ENCODE assay signal across 8 cellular contexts in genomic region chr2:226792155-226792871, GRCh38. TPM values are rescaled to one million over a fixed set of nuclear protein-coding genes. Genes with fewer than 3 reads are reported as not detected.
DNase-seq lines count a peak whose midpoint lies in the region; ATAC-seq and TF ChIP-seq lines count a peak whose summit lies in the region.

No MANE protein-coding gene starts in this region.

- H3K9me3 Mint-ChIP-seq in endothelial cell (ENCODE audit: unreplicated experiment) = no peaks in the 10 kb centered on the region
- H3K9me3 Mint-ChIP-seq in osteocyte (ENCODE audit: unreplicated experiment) = no peaks in the 10 kb centered on the region

- peak; percentile 46 for DNase-seq in DMS 273 (lab: John Stamatoyannopoulos, UW; ENCODE audit: unreplicated experiment)
- no peak for DNase-seq in DMS 273 treated with DMSO at 0.1 percent for 48 hours (lab: John Stamatoyannopoulos, UW)
- DNase-seq in OCI-LY7 (ENCODE audit: low spot score) = peak; percentile 44
- DNase-seq in endothelial cell (ENCODE audit: low spot score) = no peak
- no peak for DNase-seq in osteocyte (ENCODE audit: extremely low spot score, unreplicated experiment)
- no peak for DNase-seq in hippocampal formation (lab: John Stamatoyannopoulos, UW)

- BruUV-seq in OCI-LY7 (replicated peaks; lab: Mats Ljungman, UMichigan) = TSS peak; percentile 86

- H3K4me1 ChIP-seq in OCI-LY7 (ENCODE audit: insufficient read depth, low read length, poor library complexity, severe bottlenecking) = peaks cover 58% of the 10 kb centered on the region

- H3K27ac ChIP-seq in OCI-LY7 (ENCODE audit: low read depth, low read length, poor library complexity, severe bottlenecking) = peak overlapping the region; percentile 79

- H3K9me2 ChIP-seq in OCI-LY7 (ENCODE audit: insufficient read depth, low read length) = no peaks in the 10 kb centered on the region

- no peaks in the 10 kb centered on the region; the same call in 1 of the 2 replicates for H3K9me3 ChIP-seq in OCI-LY7 (ENCODE audit: low read length)

- TF ChIP-seq CTCF in OCI-LY7 (conservative IDR thresholded peaks at IDR 0.05; ENCODE audit: low read length) (no peak), endothelial cell (IDR thresholded peaks at IDR 0.05; ENCODE audit: unreplicated experiment) (no peak), osteocyte (IDR thresholded peaks at IDR 0.05) (no peak)

- peak overlapping the region; percentile 74 for H3K4me3 Mint-ChIP-seq in endothelial cell (ENCODE audit: unreplicated experiment)
- H3K4me3 Mint-ChIP-seq in osteocyte (ENCODE audit: unreplicated experiment) = peak overlapping the region; percentile 72

- intact Hi-C loops in OCI-LY7 (cut with micrococcal nuclease; ENCODE audit: unreplicated experiment) = loop anchor here (10.0 kb wide), 1 partner anchor 1518 kb away; no protein-coding TSS in a partner anchor

- peaks cover 93% of the 10 kb centered on the region for H3K79me2 ChIP-seq in OCI-LY7 (ENCODE audit: insufficient read depth, low read depth, low read length)

- POLR2A ChIA-PET in OCI-LY7 (lab: Charles Lee) = interaction anchor here (0.7 to 10.5 kb wide), 8 partner anchors 8 to 211 kb away, joined by 3 to 122 read pairs (median 3); no protein-coding TSS in a partner anchor

- H3K27ac Mint-ChIP-seq in endothelial cell (ENCODE audit: unreplicated experiment) (peak overlapping the region; percentile 69), osteocyte (ENCODE audit: unreplicated experiment) (peak overlapping the region; percentile 88)

- H3K27me3 Mint-ChIP-seq in endothelial cell (ENCODE audit: unreplicated experiment) (peaks cover 4% of the 10 kb centered on the region), osteocyte (ENCODE audit: unreplicated experiment) (no peaks in the 10 kb centered on the region)

- CTCF ChIA-PET in OCI-LY7 (lab: Charles Lee; ENCODE audit: unreplicated experiment) = interaction anchor here (0.9 to 1.2 kb wide), 2 partner anchors 8 to 21 kb away, joined by 3 read pairs; no protein-coding TSS in a partner anchor

- H2AFZ ChIP-seq in OCI-LY7 (ENCODE audit: low read length) = peak overlapping the region; percentile 39; the same call in 1 of the 2 replicates

- H3K4me3 ChIP-seq in OCI-LY7 (ENCODE audit: low read depth, low read length, poor library complexity, severe bottlenecking) = peak overlapping the region; percentile 73

- ATAC-seq in GM21825 (IDR thresholded peaks at IDR 0.05; ENCODE audit: unreplicated experiment) (no peak), HG02981 (IDR thresholded peaks at IDR 0.05; ENCODE audit: unreplicated experiment) (no peak)

- no peaks in the 10 kb centered on the region for H4K20me1 ChIP-seq in OCI-LY7 (ENCODE audit: insufficient read depth, low read length)

- H3K4me1 Mint-ChIP-seq in endothelial cell (ENCODE audit: unreplicated experiment) (peaks cover 16% of the 10 kb centered on the region), osteocyte (ENCODE audit: unreplicated experiment) (peaks cover 91% of the 10 kb centered on the region)

- H3K36me3 ChIP-seq in OCI-LY7 (ENCODE audit: insufficient read depth, low read length) = peaks cover 46% of the 10 kb centered on the region

- H3K36me3 Mint-ChIP-seq in endothelial cell (ENCODE audit: low read depth, unreplicated experiment) = no peaks in the 10 kb centered on the region
- peaks cover 9% of the 10 kb centered on the region for H3K36me3 Mint-ChIP-seq in osteocyte (ENCODE audit: unreplicated experiment)

- H3K4me2 ChIP-seq in OCI-LY7 (ENCODE audit: low read length) = peak overlapping the region; percentile 95

RNA-seq across cellular contexts. Expression of gene IRS1, which starts 7.3 kb away (rescaled TPM):
- 15.9 and 18.1 TPM in 2 replicates for total RNA-seq in OCI-LY7 (2014; rRNA removed; shearing (Covaris generic))
- total RNA-seq in OCI-LY7 (2022) (23.5 and 23.6 TPM in 2 replicates), endothelial cell (ENCODE audit: unreplicated experiment) (0.72 TPM), osteocyte (19.8 and 20.0 TPM in 2 replicates)

RNA-seq across cellular contexts. Expression of gene RHBDD1, which starts 43.5 kb away (rescaled TPM):
- total RNA-seq in OCI-LY7 (2014; rRNA removed; shearing (Covaris generic)) = 30.4 and 40.8 TPM in 2 replicates
- total RNA-seq in OCI-LY7 (2022) (80.3 and 87.8 TPM in 2 replicates), endothelial cell (ENCODE audit: unreplicated experiment) (21.9 TPM), osteocyte (27.7 and 32.7 TPM in 2 replicates)

Comparison
In these comparisons a context has a peak if more than half of its experiments do, and no peak if none do; other contexts are left out.
1. DNase-seq: peak in DMS 273 (single experiment) and OCI-LY7 (single experiment); none in DMS 273 treated with DMSO at 0.1 percent for 48 hours (single experiment), endothelial cell (single experiment), osteocyte (single experiment) and hippocampal formation (0 of 2).